8 cellular contexts compared by ENCODE assay signal in genomic region chrX:47560831-47561652, GRCh38. TPM values are rescaled to one million over a fixed set of nuclear protein-coding genes. Genes with fewer than 3 reads are reported as not detected.
DNase-seq lines count a peak whose midpoint lies in the region; ATAC-seq, FAIRE-seq and TF ChIP-seq lines count a peak whose summit lies in the region.

TSS of gene ARAF (plus strand) at chrX:47561205. CDS start at chrX:47562968, 1,763 bp downstream.

- no peak for TF ChIP-seq RAD21 in IMR-90 (IDR thresholded peaks at IDR 0.05; ENCODE audit: low read length)

- FAIRE-seq in endothelial cell of umbilical vein (lab: Jason Lieb, UNC): peak; percentile 100

- peak; percentile 76; the same call in 1 of the 2 replicates for TF ChIP-seq POLR2A in IMR-90 (IDR thresholded peaks at IDR 0.05; ENCODE audit: low read depth, low read length)
- peak; percentile 74 for TF ChIP-seq POLR2A in endothelial cell of umbilical vein (IDR thresholded peaks at IDR 0.05; ENCODE audit: low read depth, low read length)

- 31% methylated on average over 16 of the region's 61 CpGs; no CpG with 5 or more reads in 1 of the 2 experiments for WGBS in IMR-90 (ENCODE audit: extremely low coverage in 2 of 2, insufficient read length in 1 of 2), 2 experiments

- H3K79me1 ChIP-seq in IMR-90 (ENCODE audit: low read depth in 1 of 2, low read length in 2 of 2): peaks cover 12 to 43% of the 10 kb centered on the region in 2 experiments

- dilution Hi-C loops in IMR-90 (cut with HindIII; ENCODE audit: low sequenced_read_pairs, unreplicated experiment) (no loop called here), endothelial cell of umbilical vein (cut with MboI; ENCODE audit: extremely low pct_ligation_motif_present, low sequenced_read_pairs) (no loop called here)

- no peaks in the 10 kb centered on the region for H3K27me3 ChIP-seq in IMR-90 (ENCODE audit: control insufficient read depth, insufficient read depth, low read length)
- H3K27me3 ChIP-seq in endothelial cell of umbilical vein (ENCODE audit: control insufficient read depth in 2 of 2, insufficient read depth in 2 of 2, low read length in 2 of 2): no peaks in the 10 kb centered on the region

- in situ Hi-C loops in IMR-90 (cut with MboI; ENCODE audit: low sequenced_read_pairs): loop anchor here (5.0 kb wide), 1 partner anchor 86 kb away; no protein-coding TSS in a partner anchor

- ATAC-seq in GM21528 (IDR thresholded peaks at IDR 0.05; ENCODE audit: low FRiP score, unreplicated experiment) (peak; percentile 93), IMR-90 (ENCODE audit: low read depth) (peak; percentile 89)

- peaks cover 19% of the 10 kb centered on the region for H3K79me2 ChIP-seq in endothelial cell of umbilical vein (ENCODE audit: control insufficient read depth, insufficient read depth, low read length)

- CTCF ChIA-PET in IMR-90 (lab: Yijun Ruan, JAX) (interaction anchor here (0.6 kb wide), 1 partner anchor 83 kb away, joined by 3 read pairs; no protein-coding TSS in a partner anchor), endothelial cell of umbilical vein (lab: Charles Lee) (interaction anchor here (0.8 to 1.4 kb wide), 3 partner anchors 20 to 84 kb away, joined by 3 to 9 read pairs (median 3); no protein-coding TSS in a partner anchor)

- peak within 1 kb of the TSS; percentile 69 for H4K91ac ChIP-seq in IMR-90 (ENCODE audit: insufficient read depth, low read depth, low read length)

- POLR2A ChIA-PET in IMR-90 (lab: Charles Lee; ENCODE audit: unreplicated experiment) (no interaction called here), endothelial cell of umbilical vein (lab: Charles Lee) (no interaction called here)

- H4K5ac ChIP-seq in IMR-90 (ENCODE audit: low read depth, low read length): peak within 1 kb of the TSS; percentile 68

- peak within 1 kb of the TSS; percentile 57; the same call in 1 of the 3 replicates for H2BK15ac ChIP-seq in IMR-90 (ENCODE audit: low read depth, low read length)

- intact Hi-C loops in IMR-90 (cut with micrococcal nuclease): loop anchor here (5.0 kb wide), 1 partner anchor 466 kb away; no protein-coding TSS in a partner anchor
- intact Hi-C loops in endothelial cell of umbilical vein (cut with micrococcal nuclease): loop anchor here (1.0 to 5.0 kb wide), 3 partner anchors 21 to 276 kb away; partner anchors contain the start of genes TIMP1 and ZNF81

- H3K23ac ChIP-seq in IMR-90 (ENCODE audit: low read depth, low read length): peak within 1 kb of the TSS; percentile 69

- H3K4me3 ChIP-seq in IMR-90 (ENCODE audit: insufficient read depth, low read depth, low read length) (peak within 1 kb of the TSS; percentile 72), endothelial cell of umbilical vein (replicated peaks in 1 of 3; ENCODE audit: insufficient read depth in 1 of 3, low read depth in 1 of 3, low read length in 3 of 3) (peak within 1 kb of the TSS; percentile 54 to 91 (median 80))

- H4K8ac ChIP-seq in IMR-90 (ENCODE audit: low read depth in 2 of 2, low read length in 2 of 2): peak within 1 kb of the TSS; percentile 65 to 99

- peak within 1 kb of the TSS; percentile 88 for H2AK9ac ChIP-seq in IMR-90 (replicated peaks; ENCODE audit: low read depth, low read length, poor library complexity)

- peak; percentile 99 for DNase-seq in DMS 273 (lab: John Stamatoyannopoulos, UW; ENCODE audit: unreplicated experiment)
- DNase-seq in IMR-90: peak; percentile 99
- peak; percentile 98 for DNase-seq in OCI-M1 (lab: John Stamatoyannopoulos, UW)
- peak; percentile 92 for DNase-seq in activated T-cell treated with anti-CD3 and anti-CD28 coated beads for 24 hours (ENCODE audit: low read depth)
- peak; percentile 98 for DNase-seq in endothelial cell of umbilical vein (ENCODE audit: low read depth, low spot score)
- peak; percentile 90 for DNase-seq in middle frontal gyrus (ENCODE audit: extremely low spot score, low spot score)
- peak; percentile 84 to 90 for DNase-seq in stimulated activated CD8-positive, alpha-beta memory T cell treated with anti-CD3 and anti-CD28 coated beads, Interleukin-2, amount 100 ng/mL, for 48 hours (ENCODE audit: low read depth in 2 of 2)

- peak within 1 kb of the TSS; percentile 79 for H3K56ac ChIP-seq in IMR-90 (ENCODE audit: extremely low read depth, insufficient read depth, low read length)

- H3K9me1 ChIP-seq in IMR-90 (ENCODE audit: insufficient read depth, low read length) (peaks cover 3% of the 10 kb centered on the region; the same call in 1 of the 2 replicates), endothelial cell of umbilical vein (replicated peaks; ENCODE audit: control insufficient read depth, extremely low read depth, insufficient read depth, low read length) (no peaks in the 10 kb centered on the region)

- TF ChIP-seq CTCF in IMR-90 (conservative IDR thresholded peaks at IDR 0.05; ENCODE audit: low read depth, low read length): no peak
- TF ChIP-seq CTCF in endothelial cell of umbilical vein (IDR thresholded peaks at IDR 0.05; ENCODE audit: extremely low read depth in 1 of 2, insufficient read depth in 1 of 2, low read depth in 1 of 2, low read length in 2 of 2): no peak

- H2BK5ac ChIP-seq in IMR-90 (ENCODE audit: low read depth, low read length, poor library complexity, severe bottlenecking): peak within 1 kb of the TSS; percentile 94

- H3K9ac ChIP-seq in IMR-90 (ENCODE audit: low read depth, low read length): peak within 1 kb of the TSS; percentile 90
- H3K9ac ChIP-seq in endothelial cell of umbilical vein (replicated peaks; ENCODE audit: extremely low read depth, insufficient read depth, low read length): peak within 1 kb of the TSS; percentile 87

- H2AFZ ChIP-seq in IMR-90 (replicated peaks; ENCODE audit: low read length, poor library complexity) (peak within 1 kb of the TSS; percentile 92), endothelial cell of umbilical vein (ENCODE audit: low read depth, low read length) (peak within 1 kb of the TSS; percentile 78)

- H2BK20ac ChIP-seq in IMR-90 (ENCODE audit: low read depth, low read length): peak within 1 kb of the TSS; percentile 53; the same call in 1 of the 2 replicates

- H3K4me1 ChIP-seq in IMR-90 (ENCODE audit: control insufficient read depth, insufficient read depth, low read length): 0 out of 2 replicates have a peak, but pooled peaks cover 1% of the 10 kb centered on the region
- peaks cover 10% of the 10 kb centered on the region for H3K4me1 ChIP-seq in endothelial cell of umbilical vein (ENCODE audit: control insufficient read depth, extremely low read depth, insufficient read depth, low read length)

- H2AK5ac ChIP-seq in IMR-90 (ENCODE audit: low read depth, low read length): peak within 1 kb of the TSS; percentile 87

- peak within 1 kb of the TSS; percentile 42 for H3K18ac ChIP-seq in IMR-90 (ENCODE audit: low read depth, low read length)

- H3K9me3 ChIP-seq in IMR-90 (ENCODE audit: control insufficient read depth, insufficient read depth, low read length) (no peaks in the 10 kb centered on the region), endothelial cell of umbilical vein (replicated peaks; ENCODE audit: control insufficient read depth, insufficient read depth, low read length) (no peaks in the 10 kb centered on the region)

- H3K4me2 ChIP-seq in IMR-90 (ENCODE audit: low read depth, low read length) (peak within 1 kb of the TSS; percentile 98), endothelial cell of umbilical vein (ENCODE audit: insufficient read depth, low read length) (peak within 1 kb of the TSS; percentile 87)

- peak within 1 kb of the TSS; percentile 85 for H3K4ac ChIP-seq in IMR-90 (ENCODE audit: low read depth, low read length)

- H3K14ac ChIP-seq in IMR-90 (replicated peaks; ENCODE audit: low read depth, low read length): peak within 1 kb of the TSS; percentile 84

- no TSS peak for BruUV-seq in IMR-90 (replicated peaks; lab: Mats Ljungman, UMichigan)
- TSS peak; percentile 66 for BruUV-seq in endothelial cell of umbilical vein (replicated peaks; lab: Mats Ljungman, UMichigan)

- H3K27ac ChIP-seq in IMR-90 (ENCODE audit: insufficient read depth, low read length): peak within 1 kb of the TSS; percentile 96
- H3K27ac ChIP-seq in endothelial cell of umbilical vein (ENCODE audit: insufficient read depth, low read depth, low read length): peak within 1 kb of the TSS; percentile 84

- H4K20me1 ChIP-seq in IMR-90 (ENCODE audit: insufficient read depth, low read length): peaks cover 4% of the 10 kb centered on the region
- H4K20me1 ChIP-seq in endothelial cell of umbilical vein (replicated peaks; ENCODE audit: control insufficient read depth, extremely low read depth, insufficient read depth, low read length): no peaks in the 10 kb centered on the region

- H2BK120ac ChIP-seq in IMR-90 (ENCODE audit: low read depth, low read length): peak within 1 kb of the TSS; percentile 80

- H3K36me3 ChIP-seq in IMR-90 (ENCODE audit: control insufficient read depth, insufficient read depth, low read length) (peaks cover 12% of the 10 kb centered on the region), endothelial cell of umbilical vein (ENCODE audit: control insufficient read depth in 2 of 2, extremely low read depth in 1 of 2, insufficient read depth in 2 of 2, low read length in 2 of 2) (no peaks in the 10 kb centered on the region)

TF ChIP-seq in IMR-90, 13 proteins besides CTCF, POLR2A, EP300 and RAD21 (continues in another document):
- no peak for TF ChIP-seq RFX5 (IDR thresholded peaks at IDR 0.05; ENCODE audit: low read depth, low read length)
- TF ChIP-seq NFE2L2 (IDR thresholded peaks at IDR 0.05; ENCODE audit: low read depth, low read length): no peak
- TF ChIP-seq CHD1 (IDR thresholded peaks at IDR 0.05; ENCODE audit: low read depth, low read length): peak; percentile 96; the same call in 1 of the 2 replicates

TF ChIP-seq in endothelial cell of umbilical vein, 7 proteins besides CTCF, POLR2A, EP300 and RAD21:
- no peak for TF ChIP-seq FOS (IDR thresholded peaks at IDR 0.05; ENCODE audit: borderline replicate concordance, insufficient read depth, low read length)
- peak; percentile 72 for TF ChIP-seq POLR2AphosphoS5 (IDR thresholded peaks at IDR 0.05; ENCODE audit: insufficient read depth, low read depth, low read length)
- no peak for TF ChIP-seq MAX (IDR thresholded peaks at IDR 0.05; ENCODE audit: insufficient read depth, insufficient read length)

RNA-seq across cellular contexts. Expression of gene ARAF, which starts in this region (rescaled TPM):
- total RNA-seq in IMR-90 (2012; rRNA removed) (9.1 and 10.8 TPM in 2 replicates), endothelial cell of umbilical vein (58.6 and 62.7 TPM in 2 replicates)
- polyA plus RNA-seq in IMR-90 (2012; rRNA removed) (52.2 and 54.2 TPM in 2 replicates), endothelial cell of umbilical vein (69.5 and 77.2 TPM in 2 replicates)
- polyA plus RNA-seq in IMR-90 (2012; cell fraction: cytosol; rRNA removed): 49.7 and 53.0 TPM in 2 replicates
- polyA plus RNA-seq in IMR-90 (2012; cell fraction: nucleus; rRNA removed; ENCODE audit: low replicate concordance): 107 and 180 TPM in 2 replicates
- 48.2 and 52.2 TPM in 2 replicates for polyA plus RNA-seq in endothelial cell of umbilical vein (2011; cell fraction: cytosol; rRNA removed)
- 152 and 156 TPM in 2 replicates for polyA plus RNA-seq in endothelial cell of umbilical vein (2011; cell fraction: nucleus; rRNA removed)
- 33.4 and 42.8 TPM in 2 replicates for polyA plus RNA-seq in endothelial cell of umbilical vein (2012)
- 65.5 and 67.1 TPM in 2 replicates for polyA minus RNA-seq in endothelial cell of umbilical vein
- 42.3 TPM for polyA minus RNA-seq in endothelial cell of umbilical vein (2011; cell fraction: cytosol; rRNA and poly(A)+ RNA removed)
- polyA minus RNA-seq in endothelial cell of umbilical vein (2011; cell fraction: nucleus; rRNA and poly(A)+ RNA removed): 53.1 and 70.5 TPM in 2 replicates

Comparison
In these comparisons a context has a peak if more than half of its experiments do, and no peak if none do; other contexts are left out.
1. Peak in every context shown above with its lines: DNase-seq, ATAC-seq, H3K4me3 ChIP-seq and H3K27ac ChIP-seq.